ENCODE assay signal across 1 cellular context in the genomic region with DNA sequence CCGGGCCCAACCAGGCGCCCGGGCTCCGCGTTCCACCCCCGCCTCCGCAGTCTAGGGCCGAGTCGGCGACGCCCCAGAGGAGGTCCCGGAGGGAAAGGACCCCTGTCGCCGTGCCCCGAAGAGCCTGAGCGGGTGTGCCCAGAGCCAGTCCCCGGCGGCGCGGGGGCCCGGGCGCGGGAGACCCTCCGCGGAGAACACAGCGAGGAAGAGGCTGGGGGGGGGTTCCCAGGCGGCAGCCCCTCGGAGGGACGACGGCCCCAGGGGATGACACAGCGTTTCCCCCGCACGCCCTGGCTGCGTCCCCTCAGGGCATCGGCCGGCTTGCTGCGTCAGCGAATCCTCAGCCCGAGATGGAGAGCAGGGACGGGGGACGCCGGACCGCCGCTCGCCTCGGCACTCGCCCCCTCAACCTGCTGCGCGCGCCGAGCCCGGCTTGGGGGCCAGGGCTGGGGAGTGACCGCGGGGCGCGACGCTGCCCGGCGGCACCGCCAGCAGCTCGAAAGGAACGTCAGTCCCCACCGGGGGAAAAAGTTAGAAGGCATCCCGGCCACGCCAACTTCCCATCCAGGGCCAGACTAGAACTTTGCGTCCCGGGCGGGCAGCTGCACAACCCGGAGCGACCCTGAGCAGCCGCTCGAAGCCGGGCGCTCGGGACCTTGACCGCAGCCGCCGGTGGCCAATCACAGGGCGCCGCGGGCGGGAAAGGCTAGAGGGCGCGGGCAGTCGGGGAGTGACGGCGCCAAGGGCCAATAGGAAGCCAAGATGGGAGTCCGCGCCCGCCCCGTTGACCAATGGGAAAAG.
TF ChIP-seq lines count a peak whose summit lies in the region.

No MANE protein-coding gene starts in this region.

TF ChIP-seq in HepG2, 621 proteins besides CTCF, POLR2A, EP300 and RAD21 (continued from another document and continues in another):
- no peak for TF ChIP-seq ZNF10 (CRISPR knock-in tag; IDR thresholded peaks at IDR 0.05; ENCODE audit: borderline replicate concordance, low read depth)
- 0 out of 2 replicates have a peak, but pooled peaks have one; percentile 12 for TF ChIP-seq STAT5B (CRISPR knock-in tag; IDR thresholded peaks at IDR 0.05)
- TF ChIP-seq, protein P1, sequence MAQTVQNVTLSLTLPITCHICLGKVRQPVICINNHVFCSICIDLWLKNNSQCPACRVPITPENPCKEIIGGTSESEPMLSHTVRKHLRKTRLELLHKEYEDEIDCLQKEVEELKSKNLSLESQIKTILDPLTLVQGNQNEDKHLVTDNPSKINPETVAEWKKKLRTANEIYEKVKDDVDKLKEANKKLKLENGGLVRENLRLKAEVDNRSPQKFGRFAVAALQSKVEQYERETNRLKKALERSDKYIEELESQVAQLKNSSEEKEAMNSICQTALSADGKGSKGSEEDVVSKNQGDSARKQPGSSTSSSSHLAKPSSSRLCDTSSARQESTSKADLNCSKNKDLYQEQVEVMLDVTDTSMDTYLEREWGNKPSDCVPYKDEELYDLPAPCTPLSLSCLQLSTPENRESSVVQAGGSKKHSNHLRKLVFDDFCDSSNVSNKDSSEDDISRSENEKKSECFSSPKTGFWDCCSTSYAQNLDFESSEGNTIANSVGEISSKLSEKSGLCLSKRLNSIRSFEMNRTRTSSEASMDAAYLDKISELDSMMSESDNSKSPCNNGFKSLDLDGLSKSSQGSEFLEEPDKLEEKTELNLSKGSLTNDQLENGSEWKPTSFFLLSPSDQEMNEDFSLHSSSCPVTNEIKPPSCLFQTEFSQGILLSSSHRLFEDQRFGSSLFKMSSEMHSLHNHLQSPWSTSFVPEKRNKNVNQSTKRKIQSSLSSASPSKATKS (CRISPR knock-in tag; IDR thresholded peaks at IDR 0.05): peak; percentile 87; the same call in 1 of the 2 replicates
- TF ChIP-seq SIN3B (IDR thresholded peaks at IDR 0.05; ENCODE audit: low read length): no peak; the same call in 1 of the 2 replicates
- TF ChIP-seq ZNF747 (CRISPR knock-in tag; IDR thresholded peaks at IDR 0.05; ENCODE audit: borderline replicate concordance): peak; percentile 88
- TF ChIP-seq, protein P2, sequence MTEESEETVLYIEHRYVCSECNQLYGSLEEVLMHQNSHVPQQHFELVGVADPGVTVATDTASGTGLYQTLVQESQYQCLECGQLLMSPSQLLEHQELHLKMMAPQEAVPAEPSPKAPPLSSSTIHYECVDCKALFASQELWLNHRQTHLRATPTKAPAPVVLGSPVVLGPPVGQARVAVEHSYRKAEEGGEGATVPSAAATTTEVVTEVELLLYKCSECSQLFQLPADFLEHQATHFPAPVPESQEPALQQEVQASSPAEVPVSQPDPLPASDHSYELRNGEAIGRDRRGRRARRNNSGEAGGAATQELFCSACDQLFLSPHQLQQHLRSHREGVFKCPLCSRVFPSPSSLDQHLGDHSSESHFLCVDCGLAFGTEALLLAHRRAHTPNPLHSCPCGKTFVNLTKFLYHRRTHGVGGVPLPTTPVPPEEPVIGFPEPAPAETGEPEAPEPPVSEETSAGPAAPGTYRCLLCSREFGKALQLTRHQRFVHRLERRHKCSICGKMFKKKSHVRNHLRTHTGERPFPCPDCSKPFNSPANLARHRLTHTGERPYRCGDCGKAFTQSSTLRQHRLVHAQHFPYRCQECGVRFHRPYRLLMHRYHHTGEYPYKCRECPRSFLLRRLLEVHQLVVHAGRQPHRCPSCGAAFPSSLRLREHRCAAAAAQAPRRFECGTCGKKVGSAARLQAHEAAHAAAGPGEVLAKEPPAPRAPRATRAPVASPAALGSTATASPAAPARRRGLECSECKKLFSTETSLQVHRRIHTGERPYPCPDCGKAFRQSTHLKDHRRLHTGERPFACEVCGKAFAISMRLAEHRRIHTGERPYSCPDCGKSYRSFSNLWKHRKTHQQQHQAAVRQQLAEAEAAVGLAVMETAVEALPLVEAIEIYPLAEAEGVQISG (CRISPR knock-in tag; IDR thresholded peaks at IDR 0.05): no peak
- TF ChIP-seq ZBTB3 (CRISPR knock-in tag; IDR thresholded peaks at IDR 0.05; ENCODE audit: borderline replicate concordance, low read depth): no peak; the same call in 1 of the 2 replicates
- TF ChIP-seq ZEB1 (IDR thresholded peaks at IDR 0.05; ENCODE audit: insufficient replicate concordance, low read depth): no peak
- TF ChIP-seq ZNF570 (CRISPR knock-in tag; IDR thresholded peaks at IDR 0.05; ENCODE audit: borderline replicate concordance): 0 out of 2 replicates have a peak, but pooled peaks have one; percentile 29
- TF ChIP-seq, protein P3, sequence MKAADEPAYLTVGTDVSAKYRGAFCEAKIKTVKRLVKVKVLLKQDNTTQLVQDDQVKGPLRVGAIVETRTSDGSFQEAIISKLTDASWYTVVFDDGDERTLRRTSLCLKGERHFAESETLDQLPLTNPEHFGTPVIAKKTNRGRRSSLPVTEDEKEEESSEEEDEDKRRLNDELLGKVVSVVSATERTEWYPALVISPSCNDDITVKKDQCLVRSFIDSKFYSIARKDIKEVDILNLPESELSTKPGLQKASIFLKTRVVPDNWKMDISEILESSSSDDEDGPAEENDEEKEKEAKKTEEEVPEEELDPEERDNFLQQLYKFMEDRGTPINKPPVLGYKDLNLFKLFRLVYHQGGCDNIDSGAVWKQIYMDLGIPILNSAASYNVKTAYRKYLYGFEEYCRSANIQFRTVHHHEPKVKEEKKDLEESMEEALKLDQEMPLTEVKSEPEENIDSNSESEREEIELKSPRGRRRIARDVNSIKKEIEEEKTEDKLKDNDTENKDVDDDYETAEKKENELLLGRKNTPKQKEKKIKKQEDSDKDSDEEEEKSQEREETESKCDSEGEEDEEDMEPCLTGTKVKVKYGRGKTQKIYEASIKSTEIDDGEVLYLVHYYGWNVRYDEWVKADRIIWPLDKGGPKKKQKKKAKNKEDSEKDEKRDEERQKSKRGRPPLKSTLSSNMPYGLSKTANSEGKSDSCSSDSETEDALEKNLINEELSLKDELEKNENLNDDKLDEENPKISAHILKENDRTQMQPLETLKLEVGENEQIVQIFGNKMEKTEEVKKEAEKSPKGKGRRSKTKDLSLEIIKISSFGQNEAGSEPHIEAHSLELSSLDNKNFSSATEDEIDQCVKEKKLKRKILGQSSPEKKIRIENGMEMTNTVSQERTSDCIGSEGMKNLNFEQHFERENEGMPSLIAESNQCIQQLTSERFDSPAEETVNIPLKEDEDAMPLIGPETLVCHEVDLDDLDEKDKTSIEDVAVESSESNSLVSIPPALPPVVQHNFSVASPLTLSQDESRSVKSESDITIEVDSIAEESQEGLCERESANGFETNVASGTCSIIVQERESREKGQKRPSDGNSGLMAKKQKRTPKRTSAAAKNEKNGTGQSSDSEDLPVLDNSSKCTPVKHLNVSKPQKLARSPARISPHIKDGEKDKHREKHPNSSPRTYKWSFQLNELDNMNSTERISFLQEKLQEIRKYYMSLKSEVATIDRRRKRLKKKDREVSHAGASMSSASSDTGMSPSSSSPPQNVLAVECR (CRISPR knock-in tag; IDR thresholded peaks at IDR 0.05; ENCODE audit: borderline replicate concordance): peak; percentile 88; the same call in 1 of the 2 replicates
- no peak for TF ChIP-seq HDAC6 (IDR thresholded peaks at IDR 0.05; ENCODE audit: low read depth, low read length)
- TF ChIP-seq, protein P4, sequence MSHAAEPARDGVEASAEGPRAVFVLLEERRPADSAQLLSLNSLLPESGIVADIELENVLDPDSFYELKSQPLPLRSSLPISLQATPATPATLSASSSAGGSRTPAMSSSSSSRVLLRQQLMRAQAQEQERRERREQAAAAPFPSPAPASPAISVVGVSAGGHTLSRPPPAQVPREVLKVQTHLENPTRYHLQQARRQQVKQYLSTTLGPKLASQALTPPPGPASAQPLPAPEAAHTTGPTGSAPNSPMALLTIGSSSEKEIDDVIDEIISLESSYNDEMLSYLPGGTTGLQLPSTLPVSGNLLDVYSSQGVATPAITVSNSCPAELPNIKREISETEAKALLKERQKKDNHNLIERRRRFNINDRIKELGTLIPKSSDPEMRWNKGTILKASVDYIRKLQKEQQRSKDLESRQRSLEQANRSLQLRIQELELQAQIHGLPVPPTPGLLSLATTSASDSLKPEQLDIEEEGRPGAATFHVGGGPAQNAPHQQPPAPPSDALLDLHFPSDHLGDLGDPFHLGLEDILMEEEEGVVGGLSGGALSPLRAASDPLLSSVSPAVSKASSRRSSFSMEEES (CRISPR knock-in tag; IDR thresholded peaks at IDR 0.05): no peak
- TF ChIP-seq, protein P5, sequence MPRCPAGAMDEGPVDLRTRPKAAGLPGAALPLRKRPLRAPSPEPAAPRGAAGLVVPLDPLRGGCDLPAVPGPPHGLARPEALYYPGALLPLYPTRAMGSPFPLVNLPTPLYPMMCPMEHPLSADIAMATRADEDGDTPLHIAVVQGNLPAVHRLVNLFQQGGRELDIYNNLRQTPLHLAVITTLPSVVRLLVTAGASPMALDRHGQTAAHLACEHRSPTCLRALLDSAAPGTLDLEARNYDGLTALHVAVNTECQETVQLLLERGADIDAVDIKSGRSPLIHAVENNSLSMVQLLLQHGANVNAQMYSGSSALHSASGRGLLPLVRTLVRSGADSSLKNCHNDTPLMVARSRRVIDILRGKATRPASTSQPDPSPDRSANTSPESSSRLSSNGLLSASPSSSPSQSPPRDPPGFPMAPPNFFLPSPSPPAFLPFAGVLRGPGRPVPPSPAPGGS (CRISPR knock-in tag; IDR thresholded peaks at IDR 0.05): no peak
- TF ChIP-seq, protein P6, sequence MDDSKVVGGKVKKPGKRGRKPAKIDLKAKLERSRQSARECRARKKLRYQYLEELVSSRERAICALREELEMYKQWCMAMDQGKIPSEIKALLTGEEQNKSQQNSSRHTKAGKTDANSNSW (CRISPR knock-in tag; IDR thresholded peaks at IDR 0.05; ENCODE audit: borderline replicate concordance): no peak
- peak; percentile 74; the same call in 1 of the 2 replicates for TF ChIP-seq ZSCAN12 (CRISPR knock-in tag; IDR thresholded peaks at IDR 0.05)
- TF ChIP-seq SIX4 (CRISPR knock-in tag; IDR thresholded peaks at IDR 0.05): peak; percentile 6; the same call in 1 of the 2 replicates
- 0 out of 2 replicates have a peak, but pooled peaks have one; percentile 39 for TF ChIP-seq ZNF256 (CRISPR knock-in tag; conservative IDR thresholded peaks at IDR 0.05)
- TF ChIP-seq SP140L (CRISPR knock-in tag; IDR thresholded peaks at IDR 0.05; ENCODE audit: borderline replicate concordance): peak; percentile 59; the same call in 1 of the 2 replicates
- 0 out of 2 replicates have a peak, but pooled peaks have one; percentile 54 for TF ChIP-seq TMF1 (CRISPR knock-in tag; IDR thresholded peaks at IDR 0.05; ENCODE audit: low read depth)
- TF ChIP-seq, protein P7, sequence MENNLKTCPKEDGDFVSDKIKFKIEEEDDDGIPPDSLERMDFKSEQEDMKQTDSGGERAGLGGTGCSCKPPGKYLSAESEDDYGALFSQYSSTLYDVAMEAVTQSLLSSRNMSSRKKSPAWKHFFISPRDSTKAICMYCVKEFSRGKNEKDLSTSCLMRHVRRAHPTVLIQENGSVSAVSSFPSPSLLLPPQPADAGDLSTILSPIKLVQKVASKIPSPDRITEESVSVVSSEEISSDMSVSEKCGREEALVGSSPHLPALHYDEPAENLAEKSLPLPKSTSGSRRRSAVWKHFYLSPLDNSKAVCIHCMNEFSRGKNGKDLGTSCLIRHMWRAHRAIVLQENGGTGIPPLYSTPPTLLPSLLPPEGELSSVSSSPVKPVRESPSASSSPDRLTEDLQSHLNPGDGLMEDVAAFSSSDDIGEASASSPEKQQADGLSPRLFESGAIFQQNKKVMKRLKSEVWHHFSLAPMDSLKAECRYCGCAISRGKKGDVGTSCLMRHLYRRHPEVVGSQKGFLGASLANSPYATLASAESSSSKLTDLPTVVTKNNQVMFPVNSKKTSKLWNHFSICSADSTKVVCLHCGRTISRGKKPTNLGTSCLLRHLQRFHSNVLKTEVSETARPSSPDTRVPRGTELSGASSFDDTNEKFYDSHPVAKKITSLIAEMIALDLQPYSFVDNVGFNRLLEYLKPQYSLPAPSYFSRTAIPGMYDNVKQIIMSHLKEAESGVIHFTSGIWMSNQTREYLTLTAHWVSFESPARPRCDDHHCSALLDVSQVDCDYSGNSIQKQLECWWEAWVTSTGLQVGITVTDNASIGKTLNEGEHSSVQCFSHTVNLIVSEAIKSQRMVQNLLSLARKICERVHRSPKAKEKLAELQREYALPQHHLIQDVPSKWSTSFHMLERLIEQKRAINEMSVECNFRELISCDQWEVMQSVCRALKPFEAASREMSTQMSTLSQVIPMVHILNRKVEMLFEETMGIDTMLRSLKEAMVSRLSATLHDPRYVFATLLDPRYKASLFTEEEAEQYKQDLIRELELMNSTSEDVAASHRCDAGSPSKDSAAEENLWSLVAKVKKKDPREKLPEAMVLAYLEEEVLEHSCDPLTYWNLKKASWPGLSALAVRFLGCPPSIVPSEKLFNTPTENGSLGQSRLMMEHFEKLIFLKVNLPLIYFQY (CRISPR knock-in tag; IDR thresholded peaks at IDR 0.05; ENCODE audit: borderline replicate concordance): peak; percentile 60; the same call in 1 of the 2 replicates
- TF ChIP-seq ZBTB20 (CRISPR knock-in tag; IDR thresholded peaks at IDR 0.05; ENCODE audit: borderline replicate concordance, low read depth): no peak
- no peak for TF ChIP-seq GATA4 (IDR thresholded peaks at IDR 0.05; ENCODE audit: borderline replicate concordance, low read depth)
- TF ChIP-seq ZBTB7A (CRISPR knock-in tag; IDR thresholded peaks at IDR 0.05): 0 out of 2 replicates have a peak, but pooled peaks have one; percentile 56
- TF ChIP-seq DMAP1 (CRISPR knock-in tag; IDR thresholded peaks at IDR 0.05): no peak
- peak; percentile 90 for TF ChIP-seq MAFG (CRISPR knock-in tag; IDR thresholded peaks at IDR 0.05)
- no peak for TF ChIP-seq ZNF3 (CRISPR knock-in tag; IDR thresholded peaks at IDR 0.05)
- TF ChIP-seq, protein P8, sequence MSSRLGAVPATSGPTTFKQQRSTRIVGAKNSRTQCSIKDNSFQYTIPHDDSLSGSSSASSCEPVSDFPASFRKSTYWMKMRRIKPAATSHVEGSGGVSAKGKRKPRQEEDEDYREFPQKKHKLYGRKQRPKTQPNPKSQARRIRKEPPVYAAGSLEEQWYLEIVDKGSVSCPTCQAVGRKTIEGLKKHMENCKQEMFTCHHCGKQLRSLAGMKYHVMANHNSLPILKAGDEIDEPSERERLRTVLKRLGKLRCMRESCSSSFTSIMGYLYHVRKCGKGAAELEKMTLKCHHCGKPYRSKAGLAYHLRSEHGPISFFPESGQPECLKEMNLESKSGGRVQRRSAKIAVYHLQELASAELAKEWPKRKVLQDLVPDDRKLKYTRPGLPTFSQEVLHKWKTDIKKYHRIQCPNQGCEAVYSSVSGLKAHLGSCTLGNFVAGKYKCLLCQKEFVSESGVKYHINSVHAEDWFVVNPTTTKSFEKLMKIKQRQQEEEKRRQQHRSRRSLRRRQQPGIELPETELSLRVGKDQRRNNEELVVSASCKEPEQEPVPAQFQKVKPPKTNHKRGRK (CRISPR knock-in tag; IDR thresholded peaks at IDR 0.05): no peak
- no peak for TF ChIP-seq ZBTB1 (CRISPR knock-in tag; IDR thresholded peaks at IDR 0.05; ENCODE audit: borderline replicate concordance)
- no peak for TF ChIP-seq RBFOX2 (IDR thresholded peaks at IDR 0.05; ENCODE audit: low read depth, low read length)
